In genomic region chr2:128643221-128644065, GRCh38 we compare ENCODE assay signal across 2 cellular contexts.
TF ChIP-seq lines count a peak whose summit lies in the region.

No MANE protein-coding gene starts in this region.

TF ChIP-seq in GM23338, 12 proteins besides CTCF, POLR2A, EP300 and RAD21 (continued from another document):
- TF ChIP-seq, protein P1, sequence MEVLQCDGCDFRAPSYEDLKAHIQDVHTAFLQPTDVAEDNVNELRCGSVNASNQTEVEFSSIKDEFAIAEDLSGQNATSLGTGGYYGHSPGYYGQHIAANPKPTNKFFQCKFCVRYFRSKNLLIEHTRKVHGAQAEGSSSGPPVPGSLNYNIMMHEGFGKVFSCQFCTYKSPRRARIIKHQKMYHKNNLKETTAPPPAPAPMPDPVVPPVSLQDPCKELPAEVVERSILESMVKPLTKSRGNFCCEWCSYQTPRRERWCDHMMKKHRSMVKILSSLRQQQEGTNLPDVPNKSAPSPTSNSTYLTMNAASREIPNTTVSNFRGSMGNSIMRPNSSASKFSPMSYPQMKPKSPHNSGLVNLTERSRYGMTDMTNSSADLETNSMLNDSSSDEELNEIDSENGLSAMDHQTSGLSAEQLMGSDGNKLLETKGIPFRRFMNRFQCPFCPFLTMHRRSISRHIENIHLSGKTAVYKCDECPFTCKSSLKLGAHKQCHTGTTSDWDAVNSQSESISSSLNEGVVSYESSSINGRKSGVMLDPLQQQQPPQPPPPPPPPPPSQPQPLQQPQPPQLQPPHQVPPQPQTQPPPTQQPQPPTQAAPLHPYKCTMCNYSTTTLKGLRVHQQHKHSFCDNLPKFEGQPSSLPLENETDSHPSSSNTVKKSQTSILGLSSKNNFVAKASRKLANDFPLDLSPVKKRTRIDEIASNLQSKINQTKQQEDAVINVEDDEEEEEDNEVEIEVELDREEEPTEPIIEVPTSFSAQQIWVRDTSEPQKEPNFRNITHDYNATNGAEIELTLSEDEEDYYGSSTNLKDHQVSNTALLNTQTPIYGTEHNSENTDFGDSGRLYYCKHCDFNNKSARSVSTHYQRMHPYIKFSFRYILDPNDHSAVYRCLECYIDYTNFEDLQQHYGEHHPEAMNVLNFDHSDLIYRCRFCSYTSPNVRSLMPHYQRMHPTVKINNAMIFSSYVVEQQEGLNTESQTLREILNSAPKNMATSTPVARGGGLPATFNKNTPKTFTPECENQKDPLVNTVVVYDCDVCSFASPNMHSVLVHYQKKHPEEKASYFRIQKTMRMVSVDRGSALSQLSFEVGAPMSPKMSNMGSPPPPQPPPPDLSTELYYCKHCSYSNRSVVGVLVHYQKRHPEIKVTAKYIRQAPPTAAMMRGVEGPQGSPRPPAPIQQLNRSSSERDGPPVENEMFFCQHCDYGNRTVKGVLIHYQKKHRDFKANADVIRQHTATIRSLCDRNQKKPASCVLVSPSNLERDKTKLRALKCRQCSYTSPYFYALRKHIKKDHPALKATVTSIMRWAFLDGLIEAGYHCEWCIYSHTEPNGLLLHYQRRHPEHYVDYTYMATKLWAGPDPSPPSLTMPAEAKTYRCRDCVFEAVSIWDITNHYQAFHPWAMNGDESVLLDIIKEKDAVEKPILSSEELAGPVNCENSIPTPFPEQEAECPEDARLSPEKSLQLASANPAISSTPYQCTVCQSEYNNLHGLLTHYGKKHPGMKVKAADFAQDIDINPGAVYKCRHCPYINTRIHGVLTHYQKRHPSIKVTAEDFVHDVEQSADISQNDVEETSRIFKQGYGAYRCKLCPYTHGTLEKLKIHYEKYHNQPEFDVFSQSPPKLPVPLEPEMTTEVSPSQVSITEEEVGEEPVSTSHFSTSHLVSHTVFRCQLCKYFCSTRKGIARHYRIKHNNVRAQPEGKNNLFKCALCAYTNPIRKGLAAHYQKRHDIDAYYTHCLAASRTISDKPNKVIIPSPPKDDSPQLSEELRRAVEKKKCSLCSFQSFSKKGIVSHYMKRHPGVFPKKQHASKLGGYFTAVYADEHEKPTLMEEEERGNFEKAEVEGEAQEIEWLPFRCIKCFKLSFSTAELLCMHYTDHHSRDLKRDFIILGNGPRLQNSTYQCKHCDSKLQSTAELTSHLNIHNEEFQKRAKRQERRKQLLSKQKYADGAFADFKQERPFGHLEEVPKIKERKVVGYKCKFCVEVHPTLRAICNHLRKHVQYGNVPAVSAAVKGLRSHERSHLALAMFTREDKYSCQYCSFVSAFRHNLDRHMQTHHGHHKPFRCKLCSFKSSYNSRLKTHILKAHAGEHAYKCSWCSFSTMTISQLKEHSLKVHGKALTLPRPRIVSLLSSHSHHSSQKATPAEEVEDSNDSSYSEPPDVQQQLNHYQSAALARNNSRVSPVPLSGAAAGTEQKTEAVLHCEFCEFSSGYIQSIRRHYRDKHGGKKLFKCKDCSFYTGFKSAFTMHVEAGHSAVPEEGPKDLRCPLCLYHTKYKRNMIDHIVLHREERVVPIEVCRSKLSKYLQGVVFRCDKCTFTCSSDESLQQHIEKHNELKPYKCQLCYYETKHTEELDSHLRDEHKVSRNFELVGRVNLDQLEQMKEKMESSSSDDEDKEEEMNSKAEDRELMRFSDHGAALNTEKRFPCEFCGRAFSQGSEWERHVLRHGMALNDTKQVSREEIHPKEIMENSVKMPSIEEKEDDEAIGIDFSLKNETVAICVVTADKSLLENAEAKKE (CRISPR knock-in tag; IDR thresholded peaks at IDR 0.05), result no peak
- TF ChIP-seq EZH2phosphoT487 (IDR thresholded peaks at IDR 0.05; ENCODE audit: unreplicated experiment) (no peak), ETS1 (IDR thresholded peaks at IDR 0.05) (no peak)

TF ChIP-seq in WTC11, 78 proteins besides CTCF, POLR2A, EP300 and RAD21 (continued from another document):
- TF ChIP-seq HMGXB4 (CRISPR knock-in tag; IDR thresholded peaks at IDR 0.05), result no peak
- TF ChIP-seq, protein P2, sequence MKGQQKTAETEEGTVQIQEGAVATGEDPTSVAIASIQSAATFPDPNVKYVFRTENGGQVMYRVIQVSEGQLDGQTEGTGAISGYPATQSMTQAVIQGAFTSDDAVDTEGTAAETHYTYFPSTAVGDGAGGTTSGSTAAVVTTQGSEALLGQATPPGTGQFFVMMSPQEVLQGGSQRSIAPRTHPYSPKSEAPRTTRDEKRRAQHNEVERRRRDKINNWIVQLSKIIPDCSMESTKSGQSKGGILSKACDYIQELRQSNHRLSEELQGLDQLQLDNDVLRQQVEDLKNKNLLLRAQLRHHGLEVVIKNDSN (CRISPR knock-in tag; IDR thresholded peaks at IDR 0.05), result no peak
- TF ChIP-seq ZBTB43 (CRISPR knock-in tag; IDR thresholded peaks at IDR 0.05), result no peak
- TF ChIP-seq E2F5 (CRISPR knock-in tag; IDR thresholded peaks at IDR 0.05), result no peak
- TF ChIP-seq ZNF532 (CRISPR knock-in tag; IDR thresholded peaks at IDR 0.05; ENCODE audit: borderline replicate concordance), result no peak
- no peak for TF ChIP-seq NR3C1 (CRISPR knock-in tag; conservative IDR thresholded peaks at IDR 0.05; ENCODE audit: low read depth)
- TF ChIP-seq ZNF232 (CRISPR knock-in tag; IDR thresholded peaks at IDR 0.05), result no peak
